In the genomic region with DNA sequence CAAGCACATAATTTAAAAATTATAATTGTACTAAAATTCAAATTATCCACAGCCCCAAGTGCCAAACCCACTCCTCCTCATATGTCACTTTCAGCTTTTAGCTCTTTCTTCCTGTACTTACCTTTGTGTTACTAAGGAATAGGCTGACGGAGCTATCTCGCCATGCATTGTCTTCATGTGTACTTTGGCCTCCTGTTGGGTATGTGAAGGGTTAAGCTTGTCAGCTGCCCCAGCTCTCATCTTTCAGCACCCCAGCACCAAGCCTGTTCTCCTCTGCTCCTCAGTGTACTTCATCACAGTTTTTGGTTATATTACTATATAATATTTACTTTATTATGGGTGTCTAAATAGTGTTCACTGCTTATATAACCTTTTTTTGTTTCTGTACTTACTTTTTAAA, we compare ENCODE assay signal across 16 cellular contexts.
"Had no signal": no experiment of that assay in that cellular context is flagged by ENCODE, and none has a peak within 500 bp of the region (broad histone marks: within the 10 kb centered on the region; RNA-seq: fewer than 3 reads in every experiment).

No MANE protein-coding gene starts in this region.

- DNase-seq: activated CD4-positive, alpha-beta memory T cell treated with anti-CD3 and anti-CD28 coated beads, Interleukin-2, amount 10 ng/mL, durations not matched to agents 7 days and 5 days; activated CD4-positive, alpha-beta T cell treated with anti-CD3 and anti-CD28 coated beads for 1 hour; activated gamma-delta T cell; activated naive CD8-positive, alpha-beta T cell treated with anti-CD3 and anti-CD28 coated beads for 36 hours; activated T-cell treated with anti-CD3 and anti-CD28 coated beads, Interleukin-2, amount 50 U/mL, for 24 hours; brain microvascular endothelial cell; cerebellar nuclear complex; head of caudate nucleus; left cardiac atrium; lower lobe of right lung; stimulated activated CD4-positive, alpha-beta T cell treated with anti-CD3 and anti-CD28 coated beads, Interleukin-2, amount 100 ng/mL, for 48 hours; stimulated activated naive CD4-positive, alpha-beta T cell treated with Interleukin-2 at 50 U/mL for 16 hours; substantia nigra; T-helper 1 cell; transverse colon had no signal

- H3K27me3 Mint-ChIP-seq: activated CD4-positive, alpha-beta memory T cell treated with anti-CD3 and anti-CD28 coated beads, Interleukin-2, amount 10 ng/mL, durations not matched to agents 7 days and 5 days; activated naive CD8-positive, alpha-beta T cell treated with anti-CD3 and anti-CD28 coated beads for 36 hours; activated T-cell treated with anti-CD3 and anti-CD28 coated beads, Interleukin-2, amount 50 U/mL, for 24 hours; dendritic cell treated with granulocyte-macrophage colony-stimulating factor and Interleukin-4, amounts not matched to agents 40 ng/mL and 50 ng/mL, for 4 days had no signal

- H3K9me3 Mint-ChIP-seq: activated CD4-positive, alpha-beta memory T cell treated with anti-CD3 and anti-CD28 coated beads, Interleukin-2, amount 10 ng/mL, durations not matched to agents 7 days and 5 days; activated naive CD8-positive, alpha-beta T cell treated with anti-CD3 and anti-CD28 coated beads for 36 hours; activated T-cell treated with anti-CD3 and anti-CD28 coated beads, Interleukin-2, amount 50 U/mL, for 24 hours; dendritic cell treated with granulocyte-macrophage colony-stimulating factor and Interleukin-4, amounts not matched to agents 40 ng/mL and 50 ng/mL, for 4 days had no signal

- ATAC-seq: left cardiac atrium, lower lobe of right lung had no signal

- H3K4me3 Mint-ChIP-seq: activated CD4-positive, alpha-beta memory T cell treated with anti-CD3 and anti-CD28 coated beads, Interleukin-2, amount 10 ng/mL, durations not matched to agents 7 days and 5 days; activated naive CD8-positive, alpha-beta T cell treated with anti-CD3 and anti-CD28 coated beads for 36 hours; activated T-cell treated with anti-CD3 and anti-CD28 coated beads, Interleukin-2, amount 50 U/mL, for 24 hours; dendritic cell treated with granulocyte-macrophage colony-stimulating factor and Interleukin-4, amounts not matched to agents 40 ng/mL and 50 ng/mL, for 4 days had no signal

- H3K27ac Mint-ChIP-seq: activated CD4-positive, alpha-beta memory T cell treated with anti-CD3 and anti-CD28 coated beads, Interleukin-2, amount 10 ng/mL, durations not matched to agents 7 days and 5 days; activated naive CD8-positive, alpha-beta T cell treated with anti-CD3 and anti-CD28 coated beads for 36 hours; activated T-cell treated with anti-CD3 and anti-CD28 coated beads, Interleukin-2, amount 50 U/mL, for 24 hours; dendritic cell treated with granulocyte-macrophage colony-stimulating factor and Interleukin-4, amounts not matched to agents 40 ng/mL and 50 ng/mL, for 4 days had no signal
